ENCODE assay signal across 1 cellular context in the genomic region with DNA sequence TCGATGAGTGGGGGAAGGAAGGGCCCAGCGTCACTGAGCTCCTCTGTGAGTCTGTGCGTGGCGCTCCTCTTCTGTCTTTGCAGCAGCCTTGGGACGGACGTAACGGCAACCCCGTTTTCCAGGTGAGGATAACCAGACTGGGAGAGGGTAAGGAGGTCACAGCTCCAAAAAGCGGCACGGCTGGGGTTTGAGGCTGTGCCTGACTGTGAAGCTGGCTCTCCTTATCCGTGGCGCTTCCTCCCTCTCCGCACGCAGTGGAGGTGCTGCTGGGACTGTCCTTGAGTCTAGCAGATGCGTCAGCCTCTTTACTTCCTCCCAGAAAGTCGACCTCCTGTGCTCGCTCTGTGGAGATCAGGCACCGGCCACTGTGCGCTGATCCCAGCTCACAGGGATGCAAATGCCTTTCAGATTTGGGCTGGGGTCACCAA.
TF ChIP-seq lines count a peak whose summit lies in the region.

No MANE protein-coding gene starts in this region.

TF ChIP-seq in GM23338, 12 proteins besides CTCF, POLR2A, EP300 and RAD21 (continued from another document):
- TF ChIP-seq, protein P1, sequence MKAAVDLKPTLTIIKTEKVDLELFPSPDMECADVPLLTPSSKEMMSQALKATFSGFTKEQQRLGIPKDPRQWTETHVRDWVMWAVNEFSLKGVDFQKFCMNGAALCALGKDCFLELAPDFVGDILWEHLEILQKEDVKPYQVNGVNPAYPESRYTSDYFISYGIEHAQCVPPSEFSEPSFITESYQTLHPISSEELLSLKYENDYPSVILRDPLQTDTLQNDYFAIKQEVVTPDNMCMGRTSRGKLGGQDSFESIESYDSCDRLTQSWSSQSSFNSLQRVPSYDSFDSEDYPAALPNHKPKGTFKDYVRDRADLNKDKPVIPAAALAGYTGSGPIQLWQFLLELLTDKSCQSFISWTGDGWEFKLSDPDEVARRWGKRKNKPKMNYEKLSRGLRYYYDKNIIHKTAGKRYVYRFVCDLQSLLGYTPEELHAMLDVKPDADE (IDR thresholded peaks at IDR 0.05), result no peak
- TF ChIP-seq ZNF331 (CRISPR knock-in tag; IDR thresholded peaks at IDR 0.05; ENCODE audit: low read depth) (no peak), JUNB (IDR thresholded peaks at IDR 0.05; ENCODE audit: unreplicated experiment) (no peak), STAT1 (IDR thresholded peaks at IDR 0.05; ENCODE audit: unreplicated experiment) (no peak), EZH2 (IDR thresholded peaks at IDR 0.05; ENCODE audit: low read depth, unreplicated experiment) (no peak), EZH2phosphoT487 (IDR thresholded peaks at IDR 0.05; ENCODE audit: unreplicated experiment) (no peak), CREB1 (CRISPR knock-in tag; IDR thresholded peaks at IDR 0.05; ENCODE audit: low read depth) (no peak), NANOG (IDR thresholded peaks at IDR 0.05; ENCODE audit: borderline replicate concordance) (no peak)
- TF ChIP-seq, protein P2, sequence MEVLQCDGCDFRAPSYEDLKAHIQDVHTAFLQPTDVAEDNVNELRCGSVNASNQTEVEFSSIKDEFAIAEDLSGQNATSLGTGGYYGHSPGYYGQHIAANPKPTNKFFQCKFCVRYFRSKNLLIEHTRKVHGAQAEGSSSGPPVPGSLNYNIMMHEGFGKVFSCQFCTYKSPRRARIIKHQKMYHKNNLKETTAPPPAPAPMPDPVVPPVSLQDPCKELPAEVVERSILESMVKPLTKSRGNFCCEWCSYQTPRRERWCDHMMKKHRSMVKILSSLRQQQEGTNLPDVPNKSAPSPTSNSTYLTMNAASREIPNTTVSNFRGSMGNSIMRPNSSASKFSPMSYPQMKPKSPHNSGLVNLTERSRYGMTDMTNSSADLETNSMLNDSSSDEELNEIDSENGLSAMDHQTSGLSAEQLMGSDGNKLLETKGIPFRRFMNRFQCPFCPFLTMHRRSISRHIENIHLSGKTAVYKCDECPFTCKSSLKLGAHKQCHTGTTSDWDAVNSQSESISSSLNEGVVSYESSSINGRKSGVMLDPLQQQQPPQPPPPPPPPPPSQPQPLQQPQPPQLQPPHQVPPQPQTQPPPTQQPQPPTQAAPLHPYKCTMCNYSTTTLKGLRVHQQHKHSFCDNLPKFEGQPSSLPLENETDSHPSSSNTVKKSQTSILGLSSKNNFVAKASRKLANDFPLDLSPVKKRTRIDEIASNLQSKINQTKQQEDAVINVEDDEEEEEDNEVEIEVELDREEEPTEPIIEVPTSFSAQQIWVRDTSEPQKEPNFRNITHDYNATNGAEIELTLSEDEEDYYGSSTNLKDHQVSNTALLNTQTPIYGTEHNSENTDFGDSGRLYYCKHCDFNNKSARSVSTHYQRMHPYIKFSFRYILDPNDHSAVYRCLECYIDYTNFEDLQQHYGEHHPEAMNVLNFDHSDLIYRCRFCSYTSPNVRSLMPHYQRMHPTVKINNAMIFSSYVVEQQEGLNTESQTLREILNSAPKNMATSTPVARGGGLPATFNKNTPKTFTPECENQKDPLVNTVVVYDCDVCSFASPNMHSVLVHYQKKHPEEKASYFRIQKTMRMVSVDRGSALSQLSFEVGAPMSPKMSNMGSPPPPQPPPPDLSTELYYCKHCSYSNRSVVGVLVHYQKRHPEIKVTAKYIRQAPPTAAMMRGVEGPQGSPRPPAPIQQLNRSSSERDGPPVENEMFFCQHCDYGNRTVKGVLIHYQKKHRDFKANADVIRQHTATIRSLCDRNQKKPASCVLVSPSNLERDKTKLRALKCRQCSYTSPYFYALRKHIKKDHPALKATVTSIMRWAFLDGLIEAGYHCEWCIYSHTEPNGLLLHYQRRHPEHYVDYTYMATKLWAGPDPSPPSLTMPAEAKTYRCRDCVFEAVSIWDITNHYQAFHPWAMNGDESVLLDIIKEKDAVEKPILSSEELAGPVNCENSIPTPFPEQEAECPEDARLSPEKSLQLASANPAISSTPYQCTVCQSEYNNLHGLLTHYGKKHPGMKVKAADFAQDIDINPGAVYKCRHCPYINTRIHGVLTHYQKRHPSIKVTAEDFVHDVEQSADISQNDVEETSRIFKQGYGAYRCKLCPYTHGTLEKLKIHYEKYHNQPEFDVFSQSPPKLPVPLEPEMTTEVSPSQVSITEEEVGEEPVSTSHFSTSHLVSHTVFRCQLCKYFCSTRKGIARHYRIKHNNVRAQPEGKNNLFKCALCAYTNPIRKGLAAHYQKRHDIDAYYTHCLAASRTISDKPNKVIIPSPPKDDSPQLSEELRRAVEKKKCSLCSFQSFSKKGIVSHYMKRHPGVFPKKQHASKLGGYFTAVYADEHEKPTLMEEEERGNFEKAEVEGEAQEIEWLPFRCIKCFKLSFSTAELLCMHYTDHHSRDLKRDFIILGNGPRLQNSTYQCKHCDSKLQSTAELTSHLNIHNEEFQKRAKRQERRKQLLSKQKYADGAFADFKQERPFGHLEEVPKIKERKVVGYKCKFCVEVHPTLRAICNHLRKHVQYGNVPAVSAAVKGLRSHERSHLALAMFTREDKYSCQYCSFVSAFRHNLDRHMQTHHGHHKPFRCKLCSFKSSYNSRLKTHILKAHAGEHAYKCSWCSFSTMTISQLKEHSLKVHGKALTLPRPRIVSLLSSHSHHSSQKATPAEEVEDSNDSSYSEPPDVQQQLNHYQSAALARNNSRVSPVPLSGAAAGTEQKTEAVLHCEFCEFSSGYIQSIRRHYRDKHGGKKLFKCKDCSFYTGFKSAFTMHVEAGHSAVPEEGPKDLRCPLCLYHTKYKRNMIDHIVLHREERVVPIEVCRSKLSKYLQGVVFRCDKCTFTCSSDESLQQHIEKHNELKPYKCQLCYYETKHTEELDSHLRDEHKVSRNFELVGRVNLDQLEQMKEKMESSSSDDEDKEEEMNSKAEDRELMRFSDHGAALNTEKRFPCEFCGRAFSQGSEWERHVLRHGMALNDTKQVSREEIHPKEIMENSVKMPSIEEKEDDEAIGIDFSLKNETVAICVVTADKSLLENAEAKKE (CRISPR knock-in tag; IDR thresholded peaks at IDR 0.05), result no peak
- TF ChIP-seq, protein P3, sequence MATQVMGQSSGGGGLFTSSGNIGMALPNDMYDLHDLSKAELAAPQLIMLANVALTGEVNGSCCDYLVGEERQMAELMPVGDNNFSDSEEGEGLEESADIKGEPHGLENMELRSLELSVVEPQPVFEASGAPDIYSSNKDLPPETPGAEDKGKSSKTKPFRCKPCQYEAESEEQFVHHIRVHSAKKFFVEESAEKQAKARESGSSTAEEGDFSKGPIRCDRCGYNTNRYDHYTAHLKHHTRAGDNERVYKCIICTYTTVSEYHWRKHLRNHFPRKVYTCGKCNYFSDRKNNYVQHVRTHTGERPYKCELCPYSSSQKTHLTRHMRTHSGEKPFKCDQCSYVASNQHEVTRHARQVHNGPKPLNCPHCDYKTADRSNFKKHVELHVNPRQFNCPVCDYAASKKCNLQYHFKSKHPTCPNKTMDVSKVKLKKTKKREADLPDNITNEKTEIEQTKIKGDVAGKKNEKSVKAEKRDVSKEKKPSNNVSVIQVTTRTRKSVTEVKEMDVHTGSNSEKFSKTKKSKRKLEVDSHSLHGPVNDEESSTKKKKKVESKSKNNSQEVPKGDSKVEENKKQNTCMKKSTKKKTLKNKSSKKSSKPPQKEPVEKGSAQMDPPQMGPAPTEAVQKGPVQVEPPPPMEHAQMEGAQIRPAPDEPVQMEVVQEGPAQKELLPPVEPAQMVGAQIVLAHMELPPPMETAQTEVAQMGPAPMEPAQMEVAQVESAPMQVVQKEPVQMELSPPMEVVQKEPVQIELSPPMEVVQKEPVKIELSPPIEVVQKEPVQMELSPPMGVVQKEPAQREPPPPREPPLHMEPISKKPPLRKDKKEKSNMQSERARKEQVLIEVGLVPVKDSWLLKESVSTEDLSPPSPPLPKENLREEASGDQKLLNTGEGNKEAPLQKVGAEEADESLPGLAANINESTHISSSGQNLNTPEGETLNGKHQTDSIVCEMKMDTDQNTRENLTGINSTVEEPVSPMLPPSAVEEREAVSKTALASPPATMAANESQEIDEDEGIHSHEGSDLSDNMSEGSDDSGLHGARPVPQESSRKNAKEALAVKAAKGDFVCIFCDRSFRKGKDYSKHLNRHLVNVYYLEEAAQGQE (IDR thresholded peaks at IDR 0.05; ENCODE audit: unreplicated experiment), result no peak
